8 cellular contexts compared by ENCODE assay signal in the genomic region with DNA sequence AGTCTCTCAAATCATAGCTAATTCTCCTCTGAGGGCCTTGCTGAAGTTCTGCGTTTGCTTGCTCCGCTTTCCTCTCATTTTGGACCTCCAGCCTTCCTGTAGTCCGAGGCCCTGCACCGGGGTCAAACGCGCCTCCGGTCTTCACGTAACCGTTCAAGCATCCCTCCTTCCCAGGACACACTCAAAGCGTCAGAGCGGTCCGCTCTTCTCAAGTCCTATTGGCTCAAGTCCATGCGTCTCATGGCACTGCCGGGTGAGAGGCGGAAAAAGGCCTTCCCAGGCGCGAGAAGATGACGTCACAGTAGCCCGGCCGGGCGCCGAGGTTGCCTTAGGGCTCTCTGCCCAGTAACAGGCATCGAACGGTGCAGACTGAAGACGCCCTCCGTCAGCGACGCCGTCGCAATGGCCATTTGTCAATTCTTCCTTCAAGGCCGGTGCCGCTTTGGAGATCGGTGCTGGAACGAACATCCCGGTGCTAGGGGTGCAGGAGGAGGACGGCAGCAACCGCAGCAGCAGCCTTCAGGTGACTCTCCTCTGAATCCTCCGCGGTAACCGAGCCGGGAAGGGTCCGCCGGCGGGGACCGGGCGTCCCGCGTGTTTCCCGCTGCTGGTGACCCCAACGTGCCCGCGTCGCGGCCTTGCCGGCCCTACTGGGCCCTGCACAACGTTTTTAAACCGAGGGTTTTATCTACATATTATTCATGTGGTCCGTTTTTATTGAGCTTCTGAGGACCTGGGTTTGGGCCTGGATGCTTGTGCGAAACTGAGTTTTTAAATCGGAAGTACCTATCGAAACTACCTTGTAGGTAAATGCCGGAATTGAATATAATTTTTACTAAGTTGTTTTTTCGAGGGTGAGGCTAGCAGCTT. TPM values are rescaled to one million over a fixed set of nuclear protein-coding genes. Genes with fewer than 3 reads are reported as not detected.
DNase-seq lines count a peak whose midpoint lies in the region; ATAC-seq and TF ChIP-seq lines count a peak whose summit lies in the region.

A gene with protein sequence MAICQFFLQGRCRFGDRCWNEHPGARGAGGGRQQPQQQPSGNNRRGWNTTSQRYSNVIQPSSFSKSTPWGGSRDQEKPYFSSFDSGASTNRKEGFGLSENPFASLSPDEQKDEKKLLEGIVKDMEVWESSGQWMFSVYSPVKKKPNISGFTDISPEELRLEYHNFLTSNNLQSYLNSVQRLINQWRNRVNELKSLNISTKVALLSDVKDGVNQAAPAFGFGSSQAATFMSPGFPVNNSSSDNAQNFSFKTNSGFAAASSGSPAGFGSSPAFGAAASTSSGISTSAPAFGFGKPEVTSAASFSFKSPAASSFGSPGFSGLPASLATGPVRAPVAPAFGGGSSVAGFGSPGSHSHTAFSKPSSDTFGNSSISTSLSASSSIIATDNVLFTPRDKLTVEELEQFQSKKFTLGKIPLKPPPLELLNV (plus strand): TSS at position 365 of the 870 bp plus-strand sequence. CDS start 38 bp downstream, at position 403.

- peaks cover 17 to 56% (median 40%) of the 10 kb centered on the region in 6 donors for H3K4me1 ChIP-seq in spleen

- H3K9me3 ChIP-seq in spleen, result no peaks in the 10 kb centered on the region

- WGBS in spleen, 5 donors, result 0 to 1% (median 0%) methylated on average over 61 to 63 of the region's 63 CpGs

- TF ChIP-seq POLR2A in spleen (IDR thresholded peaks at IDR 0.05), result peak; percentile 41 to 79 (median 42)

- H3K4me3 ChIP-seq in spleen, result peak within 1 kb of the TSS; percentile 72 to 96 (median 88)

- no peaks in the 10 kb centered on the region for H3K27me3 ChIP-seq in spleen (replicated peaks in 1 of 7)

- intact Hi-C loops in spleen (cut with DNase I; ENCODE audit: low total_unique reads), result loop anchor here (5.0 kb wide), 1 partner anchor 75 kb away; a partner anchor contains a TSS

- H3K27ac ChIP-seq in spleen, result peak within 1 kb of the TSS; percentile 90 to 96 (median 94)

- ATAC-seq in GM19023 (IDR thresholded peaks at IDR 0.05; ENCODE audit: unreplicated experiment), result peak; percentile 96
- ATAC-seq in HG03280 (IDR thresholded peaks at IDR 0.05; ENCODE audit: unreplicated experiment), result peak; percentile 96

- peak in 4 of 11 experiments; percentile 8 to 37 (median 13) for TF ChIP-seq CTCF in spleen (IDR thresholded peaks at IDR 0.05 in 8 of 11, conservative IDR thresholded peaks at IDR 0.05 in 3 of 11)

- peaks cover 0 to 23% (median 13%) of the 10 kb centered on the region in 6 donors for H3K36me3 ChIP-seq in spleen

- DNase-seq in AG08396 (ENCODE audit: low spot score) (peak; percentile 95), NCI-H345 treated with DMSO at 0.1 percent for 48 hours (lab: John Stamatoyannopoulos, UW; ENCODE audit: unreplicated experiment) (peak; percentile 94), inferior parietal cortex (ENCODE audit: extremely low spot score) (peak; percentile 98), spleen (peak; percentile 98)
- peak; percentile 81 to 87 (median 85) for DNase-seq in activated CD4-positive, CD25-positive, alpha-beta regulatory T cell (lab: John Stamatoyannopoulos, UW)
- DNase-seq in central memory CD4-positive, alpha-beta T cell, result peak; percentile 93

RNA-seq across cellular contexts. Expression of the gene that starts here (rescaled TPM):
- total RNA-seq in spleen, result 10 to 100 TPM; 37.1 to 51.9 (median 43.9) TPM
- polyA plus RNA-seq in spleen, result 10 to 100 TPM; 39.9 to 44.1 (median 43.4) TPM

Comparison
In these comparisons a context has a peak if more than half of its experiments do, and no peak if none do; other contexts are left out.
1. Peak in every context shown above with its lines: DNase-seq, ATAC-seq, H3K4me3 ChIP-seq and H3K27ac ChIP-seq.